10 cellular contexts compared by ENCODE assay signal in genomic region chr15:90174140-90174891, GRCh38. TPM values are rescaled to one million over a fixed set of nuclear protein-coding genes. Genes with fewer than 3 reads are reported as not detected.
DNase-seq lines count a peak whose midpoint lies in the region; ATAC-seq, FAIRE-seq and TF ChIP-seq lines count a peak whose summit lies in the region.
"Had no signal": no experiment of that assay in that cellular context is flagged by ENCODE, and none has a peak within 500 bp of the region (broad histone marks: within the 10 kb centered on the region; RNA-seq: fewer than 3 reads in every experiment).

No MANE protein-coding gene starts in this region.

- peak; percentile 39 to 42; a peak in 3 of 6 replicates for ATAC-seq in A549
- ATAC-seq in activated CD8-positive, alpha-beta memory T cell treated with anti-CD3 and anti-CD28 coated beads, Interleukin-2, amount 10 ng/mL, durations not matched to agents 7 days and 5 days: no peak
- no peak for ATAC-seq in GM18511 (IDR thresholded peaks at IDR 0.05; ENCODE audit: unreplicated experiment)

- DNase-seq in A549 (ENCODE audit: low read depth in 1 of 2, low spot score in 1 of 2): no peak
- peak; percentile 74 for DNase-seq in SK-MEL-5 (ENCODE audit: low read depth, low spot score)
- peak; percentile 44 to 47 for DNase-seq in frontal cortex (ENCODE audit: low spot score in 2 of 2)
- peak in 55 of 56 donors; percentile 10 to 95 (median 80) for DNase-seq in nucleus accumbens (lab: John Stamatoyannopoulos, UW)
- DNase-seq in activated CD4-positive, alpha-beta T cell treated with anti-CD3 and anti-CD28 coated beads, Interleukin-2, amount 50 U/mL, for 4 hours: no peak
- no peak for DNase-seq in AML-193 (lab: John Stamatoyannopoulos, UW)
- no peak for DNase-seq in activated CD8-positive, alpha-beta memory T cell treated with anti-CD3 and anti-CD28 coated beads, Interleukin-2, amount 10 ng/mL, durations not matched to agents 7 days and 5 days

- in situ Hi-C loops in SK-MEL-5 (cut with HindIII; ENCODE audit: low pct_unique_long_range_greater_than_20kb, low sequenced_read_pairs): no loop called here

- H3K9me3 ChIP-seq in A549: peaks cover 7% of the 10 kb centered on the region; the same call in 2 of the 3 replicates

- peaks cover 4% of the 10 kb centered on the region for H3K27me3 Mint-ChIP-seq in activated CD8-positive, alpha-beta memory T cell treated with anti-CD3 and anti-CD28 coated beads, Interleukin-2, amount 10 ng/mL, durations not matched to agents 7 days and 5 days

- H3K4me1 ChIP-seq in A549: peaks cover 14% of the 10 kb centered on the region

- H3K36me3 Mint-ChIP-seq in activated CD8-positive, alpha-beta memory T cell treated with anti-CD3 and anti-CD28 coated beads, Interleukin-2, amount 10 ng/mL, durations not matched to agents 7 days and 5 days: peaks cover 1% of the 10 kb centered on the region

- no peaks in the 10 kb centered on the region for H3K9me3 Mint-ChIP-seq in activated CD8-positive, alpha-beta memory T cell treated with anti-CD3 and anti-CD28 coated beads, Interleukin-2, amount 10 ng/mL, durations not matched to agents 7 days and 5 days (ENCODE audit: low read depth)

- H3K4me3 ChIP-seq in A549: no peak overlapping the region

- peak overlapping the region; percentile 56 to 79; a peak in 5 of 6 replicates for H3K27ac ChIP-seq in A549
- H3K27ac ChIP-seq: KMS-11 had no signal

- no peak for TF ChIP-seq RAD21 in A549 (conservative IDR thresholded peaks at IDR 0.05 in 1 of 2, IDR thresholded peaks at IDR 0.05 in 1 of 2)

- peak overlapping the region; percentile 13; the same call in 1 of the 3 replicates for H3K4me2 ChIP-seq in A549
- H3K4me2 ChIP-seq: KMS-11 had no signal

- H3K27ac Mint-ChIP-seq in activated CD8-positive, alpha-beta memory T cell treated with anti-CD3 and anti-CD28 coated beads, Interleukin-2, amount 10 ng/mL, durations not matched to agents 7 days and 5 days: no peak overlapping the region

- CTCF ChIA-PET in A549 (lab: Yijun Ruan, JAX): interaction anchor here (0.6 to 1.0 kb wide), 4 partner anchors 17 to 119 kb away, joined by 3 read pairs; no protein-coding TSS in a partner anchor
- CTCF ChIA-PET in activated CD8-positive, alpha-beta memory T cell treated with anti-CD3 and anti-CD28 coated beads, Interleukin-2, amount 10 ng/mL, durations not matched to agents 7 days and 5 days (lab: Charles Lee): interaction anchor here (0.9 kb wide), 1 partner anchor 23 kb away, joined by 5 read pairs; no protein-coding TSS in a partner anchor

- TF ChIP-seq CTCF in A549 (IDR thresholded peaks at IDR 0.05): no peak

- POLR2A ChIA-PET in A549 (lab: Yijun Ruan, JAX): no interaction called here

- peaks cover 14% of the 10 kb centered on the region for H3K4me1 Mint-ChIP-seq in activated CD8-positive, alpha-beta memory T cell treated with anti-CD3 and anti-CD28 coated beads, Interleukin-2, amount 10 ng/mL, durations not matched to agents 7 days and 5 days

- no peak for TF ChIP-seq EP300 in A549 (IDR thresholded peaks at IDR 0.05)

- no peak overlapping the region for H3K4me3 Mint-ChIP-seq in activated CD8-positive, alpha-beta memory T cell treated with anti-CD3 and anti-CD28 coated beads, Interleukin-2, amount 10 ng/mL, durations not matched to agents 7 days and 5 days

- 89% methylated on average over 23 of the region's 25 CpGs for WGBS in A549 (ENCODE audit: missing lambda C conversion rate)

- FAIRE-seq in A549 (lab: Jason Lieb, UNC): no peak
- no peak for FAIRE-seq in frontal cortex (lab: Jason Lieb, UNC)
- FAIRE-seq: endometrium had no signal

- no peak for TF ChIP-seq POLR2A in A549 (IDR thresholded peaks at IDR 0.05; ENCODE audit: low read length)

TF ChIP-seq in A549, 52 proteins besides CTCF, POLR2A, EP300 and RAD21:
- TF ChIP-seq CHD4 (IDR thresholded peaks at IDR 0.05; ENCODE audit: borderline replicate concordance) (peak; percentile 58; the same call in 1 of the 2 replicates), NR3C1 (IDR thresholded peaks at IDR 0.05) (no peak), FOSB (CRISPR knock-in tag; IDR thresholded peaks at IDR 0.05) (no peak), REST (IDR thresholded peaks at IDR 0.05) (no peak), HES2 (IDR thresholded peaks at IDR 0.05) (no peak)

RNA-seq across cellular contexts. Expression of gene SEMA4B, which starts 26.8 kb away (rescaled TPM):
- polyA plus RNA-seq in A549 (2011; rRNA removed) (45.3 and 61.0 TPM in 2 replicates), A549 (2017; fragmentation: RNase III; extraction: RNeasy Plus Mini Kit Qiagen cat#74134 plus additional on column Dnase treatment) (39.2 to 55.6 TPM (median 47.1 TPM) in 3 replicates)
- 70.7 and 85.3 TPM in 2 replicates for polyA plus RNA-seq in A549 (2012; cell fraction: cytosol; rRNA removed)
- polyA plus RNA-seq in A549 (2012; cell fraction: nucleus; rRNA removed): 165 and 233 TPM in 2 replicates
- polyA minus RNA-seq in A549 (2011; rRNA and poly(A)+ RNA removed): 66.1 and 79.1 TPM in 2 replicates
- total RNA-seq in SK-MEL-5 (2014; rRNA removed; shearing (Covaris generic)): 10.6 and 17.1 TPM in 2 replicates
- polyA plus RNA-seq in SK-MEL-5 (2015; cell fraction: cytosol; rRNA removed): 18.4 and 22.1 TPM in 2 replicates
- 27.5 and 27.8 TPM in 2 replicates for polyA plus RNA-seq in SK-MEL-5 (2015; cell fraction: nucleus; rRNA removed)
- total RNA-seq in frontal cortex: 35.5 TPM
- total RNA-seq in activated CD8-positive, alpha-beta memory T cell treated with anti-CD3 and anti-CD28 coated beads, Interleukin-2, amount 10 ng/mL, durations not matched to agents 7 days and 5 days: 10 to 100 TPM in 1 of 2 experiments, 1 to 10 TPM in 1; 6.0 to 13.8 TPM

RNA-seq across cellular contexts. Expression of gene CIB1, which starts 59.4 kb away (rescaled TPM):
- polyA plus RNA-seq in A549 (2011; rRNA removed) (84.1 and 130 TPM in 2 replicates), A549 (2017; fragmentation: RNase III; extraction: RNeasy Plus Mini Kit Qiagen cat#74134 plus additional on column Dnase treatment) (119 to 124 TPM (median 120 TPM) in 3 replicates)
- polyA plus RNA-seq in A549 (2012; cell fraction: cytosol; rRNA removed): 187 and 202 TPM in 2 replicates
- polyA plus RNA-seq in A549 (2012; cell fraction: nucleus; rRNA removed): 190 and 198 TPM in 2 replicates
- polyA minus RNA-seq in A549 (2011; rRNA and poly(A)+ RNA removed): 47.5 and 53.3 TPM in 2 replicates
- 40.0 and 47.2 TPM in 2 replicates for total RNA-seq in SK-MEL-5 (2014; rRNA removed; shearing (Covaris generic))
- 48.2 and 65.3 TPM in 2 replicates for polyA plus RNA-seq in SK-MEL-5 (2015; cell fraction: cytosol; rRNA removed)
- 30.6 and 39.1 TPM in 2 replicates for polyA plus RNA-seq in SK-MEL-5 (2015; cell fraction: nucleus; rRNA removed)
- total RNA-seq in frontal cortex: 3.7 TPM
- 100 to 1,000 TPM; 120 to 127 TPM for total RNA-seq in activated CD8-positive, alpha-beta memory T cell treated with anti-CD3 and anti-CD28 coated beads, Interleukin-2, amount 10 ng/mL, durations not matched to agents 7 days and 5 days

RNA-seq across cellular contexts. Expression of gene GDPGP1, which starts 59.7 kb away (rescaled TPM):
- polyA plus RNA-seq in A549 (2011; rRNA removed) (5.4 and 5.7 TPM in 2 replicates), A549 (2017; fragmentation: RNase III; extraction: RNeasy Plus Mini Kit Qiagen cat#74134 plus additional on column Dnase treatment) (3.8 to 5.1 TPM (median 4.4 TPM) in 3 replicates)
- polyA plus RNA-seq in A549 (2012; cell fraction: cytosol; rRNA removed): 4.1 and 5.6 TPM in 2 replicates
- 7.8 and 8.5 TPM in 2 replicates for polyA plus RNA-seq in A549 (2012; cell fraction: nucleus; rRNA removed)
- 26.4 and 27.4 TPM in 2 replicates for polyA minus RNA-seq in A549 (2011; rRNA and poly(A)+ RNA removed)
- total RNA-seq in SK-MEL-5 (2014; rRNA removed; shearing (Covaris generic)): 5.5 and 10.9 TPM in 2 replicates
- polyA plus RNA-seq in SK-MEL-5 (2015; cell fraction: cytosol; rRNA removed): 7.3 and 11.3 TPM in 2 replicates
- 8.3 and 9.7 TPM in 2 replicates for polyA plus RNA-seq in SK-MEL-5 (2015; cell fraction: nucleus; rRNA removed)
- total RNA-seq in frontal cortex: 4.9 TPM
- total RNA-seq in activated CD8-positive, alpha-beta memory T cell treated with anti-CD3 and anti-CD28 coated beads, Interleukin-2, amount 10 ng/mL, durations not matched to agents 7 days and 5 days: 1 to 10 TPM; 7.0 to 9.8 TPM

Comparison
In these comparisons a context has a peak if more than half of its experiments do, and no peak if none do; other contexts are left out.
1. ATAC-seq: peak in A549 (2 of 2); none in activated CD8-positive, alpha-beta memory T cell treated with anti-CD3 and anti-CD28 coated beads, Interleukin-2, amount 10 ng/mL, durations not matched to agents 7 days and 5 days (single experiment) and GM18511 (single experiment).
2. DNase-seq: peak in SK-MEL-5 (single experiment), frontal cortex (2 of 2) and nucleus accumbens (55 of 56); none in A549 (0 of 2), activated CD4-positive, alpha-beta T cell treated with anti-CD3 and anti-CD28 coated beads, Interleukin-2, amount 50 U/mL, for 4 hours (0 of 2), AML-193 (0 of 2) and activated CD8-positive, alpha-beta memory T cell treated with anti-CD3 and anti-CD28 coated beads, Interleukin-2, amount 10 ng/mL, durations not matched to agents 7 days and 5 days (single experiment).